Comparison of ENCODE assay signal across 8 cellular contexts in genomic region chr3:127792664-127793292, GRCh38. TPM values are rescaled to one million over a fixed set of nuclear protein-coding genes. Genes with fewer than 3 reads are reported as not detected.
A peak's percentile ranks its signal among the peaks of the same experiment; 100 is the strongest.
DNase-seq lines count a peak whose midpoint lies in the region; ATAC-seq and TF ChIP-seq lines count a peak whose summit lies in the region.

No MANE protein-coding gene starts in this region.

- no peak overlapping the region for H3K4me2 ChIP-seq in neural progenitor cell

- H3K27ac Mint-ChIP-seq in neural progenitor cell: no peak overlapping the region

- H3K36me3 ChIP-seq in neural progenitor cell: no peaks in the 10 kb centered on the region

- peak; percentile 84 for DNase-seq in AG08395 (ENCODE audit: low spot score)
- DNase-seq in NCI-H2029 (lab: John Stamatoyannopoulos, UW): peak; percentile 22
- no peak for DNase-seq in epithelial cell of prostate (ENCODE audit: low read depth, low spot score)
- DNase-seq in omental fat pad (ENCODE audit: low spot score): peak; percentile 38
- no peak for DNase-seq in neural progenitor cell (ENCODE audit: low spot score)
- no peak for DNase-seq in stimulated activated naive CD4-positive, alpha-beta T cell treated with Interleukin-2 at 50 U/mL for 16 hours (lab: John Stamatoyannopoulos, UW)
- no peak for DNase-seq in Kasumi-1 (lab: John Stamatoyannopoulos, UW)

- H2AFZ ChIP-seq in neural progenitor cell (replicated peaks): no peak overlapping the region

- H3K36me3 Mint-ChIP-seq in neural progenitor cell: no peaks in the 10 kb centered on the region

- no peaks in the 10 kb centered on the region for H4K20me1 ChIP-seq in neural progenitor cell (ENCODE audit: low read depth)

- no peak overlapping the region for H3K4me3 ChIP-seq in neural progenitor cell

- H3K9ac ChIP-seq in neural progenitor cell: no peak overlapping the region

- H3K27ac ChIP-seq in epithelial cell of prostate: peak overlapping the region; percentile 33
- H3K27ac ChIP-seq in neural progenitor cell: no peak overlapping the region

- H3K9me3 Mint-ChIP-seq in neural progenitor cell: no peaks in the 10 kb centered on the region

- peaks cover 33% of the 10 kb centered on the region for H3K4me1 Mint-ChIP-seq in neural progenitor cell

- H3F3A ChIP-seq in neural progenitor cell (ENCODE audit: low read depth): no peaks in the 10 kb centered on the region

- no peaks in the 10 kb centered on the region for H3K79me2 ChIP-seq in neural progenitor cell (ENCODE audit: low read depth)

- no peaks in the 10 kb centered on the region for H3K4me1 ChIP-seq in neural progenitor cell

- ATAC-seq in omental fat pad (ENCODE audit: low FRiP score) (peak; percentile 28), GM19452 (IDR thresholded peaks at IDR 0.05; ENCODE audit: unreplicated experiment) (no peak)

- no peak for TF ChIP-seq CTCF in omental fat pad (IDR thresholded peaks at IDR 0.05)
- TF ChIP-seq CTCF in neural progenitor cell (IDR thresholded peaks at IDR 0.05): no peak

- H3K9me3 ChIP-seq in neural progenitor cell (ENCODE audit: low read depth): no peaks in the 10 kb centered on the region

- no peaks in the 10 kb centered on the region for H3K27me3 ChIP-seq in neural progenitor cell

- peaks cover 5% of the 10 kb centered on the region for H3K27me3 Mint-ChIP-seq in neural progenitor cell (ENCODE audit: insufficient read depth, low read depth)

- H3K4me3 Mint-ChIP-seq in neural progenitor cell: no peak overlapping the region

RNA-seq across cellular contexts. Expression of gene MGLL, which starts 29.5 kb away (rescaled TPM):
- total RNA-seq in omental fat pad (100 to 1,000 TPM in 1 of 4 donors, 10 to 100 TPM in 3; 58.9 to 129 (median 96.3) TPM), neural progenitor cell (ENCODE audit: low replicate concordance) (0.12 and 0.15 TPM in 2 replicates)

Comparison
In these comparisons a context has a peak if more than half of its experiments do, and no peak if none do; other contexts are left out.
1. DNase-seq: peak in AG08395 (single experiment), NCI-H2029 (single experiment) and omental fat pad (single experiment); none in epithelial cell of prostate (single experiment), neural progenitor cell (single experiment), stimulated activated naive CD4-positive, alpha-beta T cell treated with Interleukin-2 at 50 U/mL for 16 hours (single experiment) and Kasumi-1 (0 of 2).
2. RNA of gene MGLL, which starts 29.5 kb away (total RNA-seq): 58.9 to 129 TPM in omental fat pad; 0.12 to 0.15 TPM in neural progenitor cell; every median in the first group is over 10 times any median in the second.